1 cellular context compared by ENCODE assay signal in the genomic region with DNA sequence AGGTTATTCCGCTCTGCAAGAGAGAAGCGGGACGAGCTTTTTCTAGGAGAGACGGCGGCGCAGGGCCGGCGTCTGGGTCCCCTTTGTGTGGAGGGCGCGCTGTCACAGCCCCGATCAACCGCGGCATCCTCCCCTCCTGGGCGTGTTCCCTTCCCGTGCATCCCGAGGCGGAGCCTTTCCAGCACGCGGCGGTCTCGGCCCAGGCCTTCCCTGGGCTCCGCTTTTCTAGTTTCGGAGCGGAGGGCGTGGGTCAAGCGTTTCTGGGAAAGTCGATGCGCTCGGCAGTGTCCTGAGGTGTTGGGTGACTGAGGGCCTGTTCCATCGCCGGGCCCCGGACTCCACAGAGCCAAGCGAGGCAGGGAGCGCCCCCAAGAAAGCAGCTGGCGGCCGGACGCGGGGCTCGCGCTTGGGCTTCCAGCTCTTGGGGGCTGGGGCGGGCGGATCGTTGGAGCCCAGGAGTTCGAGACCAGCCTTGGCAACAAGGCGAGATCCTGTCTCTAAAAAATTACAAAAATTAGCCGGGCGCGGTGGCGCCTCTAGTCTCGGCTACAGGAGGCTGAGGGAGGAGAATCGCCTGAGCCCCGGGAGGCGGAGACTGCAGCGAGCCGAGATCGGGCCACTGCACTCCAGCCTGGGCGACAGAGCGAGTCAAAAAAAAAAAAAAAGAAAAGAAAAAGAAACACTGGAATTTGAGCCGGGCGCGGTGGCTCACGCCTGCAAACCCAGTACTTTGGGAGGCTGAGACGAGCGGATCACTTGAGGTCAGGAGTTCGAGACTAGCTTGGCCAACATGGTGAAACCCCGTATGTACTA.
A peak's percentile ranks its signal among the peaks of the same experiment; 100 is the strongest.
TF ChIP-seq lines count a peak whose summit lies in the region.

No MANE protein-coding gene starts in this region.

TF ChIP-seq in HepG2, 621 proteins besides CTCF, POLR2A, EP300 and RAD21 (continued from another document and continues in another):
- TF ChIP-seq ZNF713 (CRISPR knock-in tag; IDR thresholded peaks at IDR 0.05) (no peak), MEIS1 (CRISPR knock-in tag; IDR thresholded peaks at IDR 0.05; ENCODE audit: borderline replicate concordance) (no peak), ZNF282 (IDR thresholded peaks at IDR 0.05; ENCODE audit: partially characterized antibody) (no peak), U2AF2 (IDR thresholded peaks at IDR 0.05; ENCODE audit: low read depth, low read length) (no peak), FOXP1 (IDR thresholded peaks at IDR 0.05) (no peak), FOXP1 (CRISPR knock-in tag; IDR thresholded peaks at IDR 0.05) (no peak), EHMT2 (IDR thresholded peaks at IDR 0.05; ENCODE audit: borderline replicate concordance, low read depth, low read length) (no peak), ZNF564 (CRISPR knock-in tag; IDR thresholded peaks at IDR 0.05) (0 out of 2 replicates have a peak, but pooled peaks have one; percentile 7), TBL1XR1 (IDR thresholded peaks at IDR 0.05; ENCODE audit: borderline replicate concordance, low read length, partially characterized antibody) (no peak), SRSF1 (optimal IDR thresholded peaks at IDR 0.05; ENCODE audit: low read depth, low read length) (peak; percentile 22), ZNF678 (CRISPR knock-in tag; IDR thresholded peaks at IDR 0.05) (no peak), PHF5A (CRISPR knock-in tag; IDR thresholded peaks at IDR 0.05; ENCODE audit: low read depth, unreplicated experiment) (no peak), ZNF674 (CRISPR knock-in tag; IDR thresholded peaks at IDR 0.05; ENCODE audit: low read depth) (no peak), ZNF558 (CRISPR knock-in tag; IDR thresholded peaks at IDR 0.05; ENCODE audit: borderline replicate concordance) (peak; percentile 12; the same call in 1 of the 2 replicates), ZFY (CRISPR knock-in tag; IDR thresholded peaks at IDR 0.05) (no peak; the same call in 1 of the 2 replicates), PRDM15 (CRISPR knock-in tag; IDR thresholded peaks at IDR 0.05) (no peak), ZNF768 (CRISPR knock-in tag; IDR thresholded peaks at IDR 0.05) (no peak), MED1 (CRISPR knock-in tag; IDR thresholded peaks at IDR 0.05) (no peak), SNRNP70 (IDR thresholded peaks at IDR 0.05; ENCODE audit: low read depth, low read length) (no peak), ZNF350 (CRISPR knock-in tag; IDR thresholded peaks at IDR 0.05; ENCODE audit: borderline replicate concordance, low read depth) (0 out of 2 replicates have a peak, but pooled peaks have one; percentile 30), TEAD2 (CRISPR knock-in tag; IDR thresholded peaks at IDR 0.05) (no peak), E2F1 (CRISPR knock-in tag; IDR thresholded peaks at IDR 0.05) (no peak), ZNF296 (CRISPR knock-in tag; conservative IDR thresholded peaks at IDR 0.05) (no peak), SALL2 (CRISPR knock-in tag; IDR thresholded peaks at IDR 0.05) (no peak), MED8 (CRISPR knock-in tag; IDR thresholded peaks at IDR 0.05; ENCODE audit: insufficient replicate concordance) (no peak), MED13 (CRISPR knock-in tag; IDR thresholded peaks at IDR 0.05) (no peak), NCOA2 (CRISPR knock-in tag; IDR thresholded peaks at IDR 0.05) (no peak), ZNF552 (CRISPR knock-in tag; IDR thresholded peaks at IDR 0.05; ENCODE audit: borderline replicate concordance) (0 out of 2 replicates have a peak, but pooled peaks have one; percentile 51), ZNF598 (CRISPR knock-in tag; IDR thresholded peaks at IDR 0.05; ENCODE audit: borderline replicate concordance) (no peak), SMARCC2 (IDR thresholded peaks at IDR 0.05) (no peak), NCOA5 (CRISPR knock-in tag; IDR thresholded peaks at IDR 0.05) (no peak), ZFYVE20 (CRISPR knock-in tag; IDR thresholded peaks at IDR 0.05; ENCODE audit: borderline replicate concordance, low read depth) (no peak), KMT2A (CRISPR knock-in tag; IDR thresholded peaks at IDR 0.05) (no peak)
- TF ChIP-seq, protein P1, sequence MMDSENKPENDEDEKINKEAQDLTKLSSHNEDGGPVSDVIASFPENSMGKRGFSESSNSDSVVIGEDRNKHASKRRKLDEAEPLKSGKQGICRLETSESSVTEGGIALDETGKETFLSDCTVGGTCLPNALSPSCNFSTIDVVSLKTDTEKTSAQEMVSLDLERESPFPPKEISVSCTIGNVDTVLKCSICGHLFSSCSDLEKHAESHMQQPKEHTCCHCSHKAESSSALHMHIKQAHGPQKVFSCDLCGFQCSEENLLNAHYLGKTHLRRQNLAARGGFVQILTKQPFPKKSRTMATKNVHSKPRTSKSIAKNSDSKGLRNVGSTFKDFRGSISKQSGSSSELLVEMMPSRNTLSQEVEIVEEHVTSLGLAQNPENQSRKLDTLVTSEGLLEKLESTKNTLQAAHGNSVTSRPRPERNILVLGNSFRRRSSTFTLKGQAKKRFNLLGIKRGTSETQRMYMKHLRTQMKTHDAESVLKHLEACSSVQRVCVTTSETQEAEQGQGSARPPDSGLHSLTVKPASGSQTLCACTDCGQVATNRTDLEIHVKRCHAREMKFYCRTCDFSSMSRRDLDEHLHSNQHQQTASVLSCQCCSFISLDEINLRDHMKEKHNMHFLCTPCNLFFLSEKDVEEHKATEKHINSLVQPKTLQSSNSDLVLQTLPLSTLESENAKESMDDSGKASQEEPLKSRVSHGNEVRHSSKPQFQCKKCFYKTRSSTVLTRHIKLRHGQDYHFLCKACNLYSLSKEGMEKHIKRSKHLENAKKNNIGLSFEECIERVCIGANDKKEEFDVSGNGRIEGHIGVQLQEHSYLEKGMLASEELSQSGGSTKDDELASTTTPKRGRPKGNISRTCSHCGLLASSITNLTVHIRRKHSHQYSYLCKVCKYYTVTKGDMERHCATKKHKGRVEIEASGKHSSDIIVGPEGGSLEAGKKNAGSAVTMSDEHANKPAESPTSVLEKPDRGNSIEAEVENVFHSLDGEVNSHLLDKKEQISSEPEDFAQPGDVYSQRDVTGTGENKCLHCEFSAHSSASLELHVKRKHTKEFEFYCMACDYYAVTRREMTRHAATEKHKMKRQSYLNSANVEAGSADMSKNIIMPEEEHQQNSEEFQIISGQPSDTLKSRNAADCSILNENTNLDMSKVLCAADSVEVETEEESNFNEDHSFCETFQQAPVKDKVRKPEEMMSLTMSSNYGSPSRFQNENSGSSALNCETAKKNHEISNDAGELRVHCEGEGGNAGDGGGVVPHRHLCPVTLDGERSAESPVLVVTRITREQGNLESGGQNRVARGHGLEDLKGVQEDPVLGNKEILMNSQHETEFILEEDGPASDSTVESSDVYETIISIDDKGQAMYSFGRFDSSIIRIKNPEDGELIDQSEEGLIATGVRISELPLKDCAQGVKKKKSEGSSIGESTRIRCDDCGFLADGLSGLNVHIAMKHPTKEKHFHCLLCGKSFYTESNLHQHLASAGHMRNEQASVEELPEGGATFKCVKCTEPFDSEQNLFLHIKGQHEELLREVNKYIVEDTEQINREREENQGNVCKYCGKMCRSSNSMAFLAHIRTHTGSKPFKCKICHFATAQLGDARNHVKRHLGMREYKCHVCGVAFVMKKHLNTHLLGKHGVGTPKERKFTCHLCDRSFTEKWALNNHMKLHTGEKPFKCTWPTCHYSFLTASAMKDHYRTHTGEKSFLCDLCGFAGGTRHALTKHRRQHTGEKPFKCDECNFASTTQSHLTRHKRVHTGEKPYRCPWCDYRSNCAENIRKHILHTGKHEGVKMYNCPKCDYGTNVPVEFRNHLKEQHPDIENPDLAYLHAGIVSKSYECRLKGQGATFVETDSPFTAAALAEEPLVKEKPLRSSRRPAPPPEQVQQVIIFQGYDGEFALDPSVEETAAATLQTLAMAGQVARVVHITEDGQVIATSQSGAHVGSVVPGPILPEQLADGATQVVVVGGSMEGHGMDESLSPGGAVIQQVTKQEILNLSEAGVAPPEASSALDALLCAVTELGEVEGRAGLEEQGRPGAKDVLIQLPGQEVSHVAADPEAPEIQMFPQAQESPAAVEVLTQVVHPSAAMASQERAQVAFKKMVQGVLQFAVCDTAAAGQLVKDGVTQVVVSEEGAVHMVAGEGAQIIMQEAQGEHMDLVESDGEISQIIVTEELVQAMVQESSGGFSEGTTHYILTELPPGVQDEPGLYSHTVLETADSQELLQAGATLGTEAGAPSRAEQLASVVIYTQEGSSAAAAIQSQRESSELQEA (CRISPR knock-in tag; IDR thresholded peaks at IDR 0.05; ENCODE audit: not compliant biosample characterization): no peak
- TF ChIP-seq, protein P2, sequence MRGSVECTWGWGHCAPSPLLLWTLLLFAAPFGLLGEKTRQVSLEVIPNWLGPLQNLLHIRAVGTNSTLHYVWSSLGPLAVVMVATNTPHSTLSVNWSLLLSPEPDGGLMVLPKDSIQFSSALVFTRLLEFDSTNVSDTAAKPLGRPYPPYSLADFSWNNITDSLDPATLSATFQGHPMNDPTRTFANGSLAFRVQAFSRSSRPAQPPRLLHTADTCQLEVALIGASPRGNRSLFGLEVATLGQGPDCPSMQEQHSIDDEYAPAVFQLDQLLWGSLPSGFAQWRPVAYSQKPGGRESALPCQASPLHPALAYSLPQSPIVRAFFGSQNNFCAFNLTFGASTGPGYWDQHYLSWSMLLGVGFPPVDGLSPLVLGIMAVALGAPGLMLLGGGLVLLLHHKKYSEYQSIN (CRISPR knock-in tag; IDR thresholded peaks at IDR 0.05; ENCODE audit: borderline replicate concordance): no peak
- TF ChIP-seq, protein P3, sequence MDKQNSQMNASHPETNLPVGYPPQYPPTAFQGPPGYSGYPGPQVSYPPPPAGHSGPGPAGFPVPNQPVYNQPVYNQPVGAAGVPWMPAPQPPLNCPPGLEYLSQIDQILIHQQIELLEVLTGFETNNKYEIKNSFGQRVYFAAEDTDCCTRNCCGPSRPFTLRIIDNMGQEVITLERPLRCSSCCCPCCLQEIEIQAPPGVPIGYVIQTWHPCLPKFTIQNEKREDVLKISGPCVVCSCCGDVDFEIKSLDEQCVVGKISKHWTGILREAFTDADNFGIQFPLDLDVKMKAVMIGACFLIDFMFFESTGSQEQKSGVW (CRISPR knock-in tag; IDR thresholded peaks at IDR 0.05; ENCODE audit: borderline replicate concordance): no peak
- TF ChIP-seq, protein P4, sequence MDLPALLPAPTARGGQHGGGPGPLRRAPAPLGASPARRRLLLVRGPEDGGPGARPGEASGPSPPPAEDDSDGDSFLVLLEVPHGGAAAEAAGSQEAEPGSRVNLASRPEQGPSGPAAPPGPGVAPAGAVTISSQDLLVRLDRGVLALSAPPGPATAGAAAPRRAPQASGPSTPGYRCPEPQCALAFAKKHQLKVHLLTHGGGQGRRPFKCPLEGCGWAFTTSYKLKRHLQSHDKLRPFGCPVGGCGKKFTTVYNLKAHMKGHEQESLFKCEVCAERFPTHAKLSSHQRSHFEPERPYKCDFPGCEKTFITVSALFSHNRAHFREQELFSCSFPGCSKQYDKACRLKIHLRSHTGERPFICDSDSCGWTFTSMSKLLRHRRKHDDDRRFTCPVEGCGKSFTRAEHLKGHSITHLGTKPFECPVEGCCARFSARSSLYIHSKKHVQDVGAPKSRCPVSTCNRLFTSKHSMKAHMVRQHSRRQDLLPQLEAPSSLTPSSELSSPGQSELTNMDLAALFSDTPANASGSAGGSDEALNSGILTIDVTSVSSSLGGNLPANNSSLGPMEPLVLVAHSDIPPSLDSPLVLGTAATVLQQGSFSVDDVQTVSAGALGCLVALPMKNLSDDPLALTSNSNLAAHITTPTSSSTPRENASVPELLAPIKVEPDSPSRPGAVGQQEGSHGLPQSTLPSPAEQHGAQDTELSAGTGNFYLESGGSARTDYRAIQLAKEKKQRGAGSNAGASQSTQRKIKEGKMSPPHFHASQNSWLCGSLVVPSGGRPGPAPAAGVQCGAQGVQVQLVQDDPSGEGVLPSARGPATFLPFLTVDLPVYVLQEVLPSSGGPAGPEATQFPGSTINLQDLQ (CRISPR knock-in tag; IDR thresholded peaks at IDR 0.05): no peak
